ENCODE assay signal across 9 cellular contexts in the genomic region with DNA sequence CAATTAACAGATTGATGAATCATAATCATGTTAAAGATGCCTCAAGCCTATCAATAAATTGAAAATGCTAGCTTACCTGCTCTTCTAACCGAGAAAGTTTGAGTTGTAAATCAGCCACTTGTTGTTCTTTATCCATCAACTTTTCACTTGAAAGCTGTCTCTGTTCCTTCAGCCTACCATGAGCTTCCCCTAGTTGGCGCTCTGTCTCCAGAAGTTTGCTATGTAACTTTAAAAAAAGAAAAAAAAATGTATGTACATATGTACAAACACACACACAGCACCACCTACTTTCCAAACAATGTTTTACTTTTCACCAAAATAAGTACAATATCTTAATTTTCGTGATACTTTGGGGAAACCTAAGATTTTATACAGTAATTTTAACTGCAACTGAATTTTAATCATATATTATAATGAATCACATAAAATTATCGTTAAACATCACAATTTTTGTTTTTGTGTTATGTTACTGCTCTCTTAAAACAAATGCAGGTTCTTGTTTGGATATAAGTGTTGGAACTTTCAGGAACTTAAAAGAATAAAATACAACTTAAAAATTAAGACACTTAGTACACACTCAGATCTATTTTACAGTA.
A peak's percentile ranks its signal among the peaks of the same experiment; 100 is the strongest.
DNase-seq lines count a peak whose midpoint lies in the region; ATAC-seq and TF ChIP-seq lines count a peak whose summit lies in the region.
"Had no signal": no experiment of that assay in that cellular context is flagged by ENCODE, and none has a peak within 500 bp of the region (broad histone marks: within the 10 kb centered on the region; RNA-seq: fewer than 3 reads in every experiment).

No MANE protein-coding gene starts in this region.

- H3K27ac Mint-ChIP-seq in endodermal cell = no peak overlapping the region
- H3K27ac Mint-ChIP-seq: activated naive CD4-positive, alpha-beta T cell treated with anti-CD3 and anti-CD28 coated beads, Interleukin-2, amount 50 U/mL, for 72 hours had no signal

- H2AFZ ChIP-seq in osteoblast (ENCODE audit: low read length) = no peak overlapping the region

- TF ChIP-seq CTCF in endodermal cell (conservative IDR thresholded peaks at IDR 0.05) (peak; percentile 90), osteoblast (IDR thresholded peaks at IDR 0.05; ENCODE audit: extremely low read depth, low read depth, low read length) (peak; percentile 88)

- H3K36me3 ChIP-seq in endodermal cell (ENCODE audit: control insufficient read depth, insufficient read depth, low read length) (peaks cover 68% of the 10 kb centered on the region), osteoblast (ENCODE audit: insufficient read depth, low read length) (peaks cover 41% of the 10 kb centered on the region)

- no peaks in the 10 kb centered on the region for H4K20me1 ChIP-seq in osteoblast (ENCODE audit: insufficient read depth, low read length)

- no peaks in the 10 kb centered on the region for H3K9me3 Mint-ChIP-seq in endodermal cell
- H3K9me3 Mint-ChIP-seq: activated naive CD4-positive, alpha-beta T cell treated with anti-CD3 and anti-CD28 coated beads, Interleukin-2, amount 50 U/mL, for 72 hours had no signal

- in situ Hi-C loops in G401 (cut with HindIII; ENCODE audit: low sequenced_read_pairs) = no loop called here

- peaks cover 3% of the 10 kb centered on the region for H3K79me2 ChIP-seq in osteoblast (ENCODE audit: insufficient read depth, low read length)

- WGBS in endodermal cell (ENCODE audit: insufficient coverage in 1 of 2, insufficient read length in 1 of 2), 2 experiments = 60 to 80% methylated on average over 1 to 2 of the region's 4 CpGs

- no peaks in the 10 kb centered on the region for H3K27me3 ChIP-seq in endodermal cell (ENCODE audit: control insufficient read depth, insufficient read depth, low read length, poor library complexity, severe bottlenecking)
- H3K27me3 ChIP-seq in osteoblast (ENCODE audit: insufficient read depth, low read length) = no peaks in the 10 kb centered on the region

- H3K27ac ChIP-seq in endodermal cell (ENCODE audit: low read depth, low read length) = no peak overlapping the region
- no peak overlapping the region for H3K27ac ChIP-seq in osteoblast (ENCODE audit: low read depth, low read length)

- no peak overlapping the region for H3K4me2 ChIP-seq in osteoblast (ENCODE audit: insufficient read depth, low read length)

- H3K27me3 Mint-ChIP-seq in endodermal cell (ENCODE audit: insufficient read depth) = no peaks in the 10 kb centered on the region

- no peak overlapping the region for H3K4me3 Mint-ChIP-seq in endodermal cell

- H3K4me3 ChIP-seq in endodermal cell (ENCODE audit: low read length) (no peak overlapping the region), osteoblast (ENCODE audit: insufficient read depth, low read length) (no peak overlapping the region)

- DNase-seq in G401 (ENCODE audit: low spot score) = peak; percentile 14
- DNase-seq in HS-5 (ENCODE audit: low read depth) = peak; percentile 20
- DNase-seq in T follicular helper cell (ENCODE audit: low read depth) = peak; percentile 9
- DNase-seq in endodermal cell = peak; percentile 73
- no peak for DNase-seq in osteoblast (ENCODE audit: insufficient read length, low spot score, missing footprints)
- no peak for DNase-seq in NCI-H2196 treated with DMSO at 0.1 percent for 48 hours (lab: John Stamatoyannopoulos, UW; ENCODE audit: unreplicated experiment)

- peaks cover 21% of the 10 kb centered on the region for H3K36me3 Mint-ChIP-seq in endodermal cell (ENCODE audit: low read depth)
- H3K36me3 Mint-ChIP-seq: activated naive CD4-positive, alpha-beta T cell treated with anti-CD3 and anti-CD28 coated beads, Interleukin-2, amount 50 U/mL, for 72 hours had no signal

- ATAC-seq in HG03196 (IDR thresholded peaks at IDR 0.05; ENCODE audit: unreplicated experiment) (no peak), GM18868 (IDR thresholded peaks at IDR 0.05; ENCODE audit: unreplicated experiment) (no peak)
- ATAC-seq: activated naive CD4-positive, alpha-beta T cell treated with anti-CD3 and anti-CD28 coated beads, Interleukin-2, amount 50 U/mL, for 72 hours had no signal

- H3K4me1 ChIP-seq in endodermal cell (ENCODE audit: control insufficient read depth, insufficient read depth, low read length) = no peaks in the 10 kb centered on the region
- H3K4me1 ChIP-seq in osteoblast (ENCODE audit: insufficient read depth, low read length) = no peaks in the 10 kb centered on the region

- H3K9ac ChIP-seq in endodermal cell (ENCODE audit: extremely low read depth, low read length, poor library complexity, severe bottlenecking) = no peak overlapping the region

- H3K4me1 Mint-ChIP-seq in endodermal cell = no peaks in the 10 kb centered on the region

- H3K9me3 ChIP-seq in endodermal cell (ENCODE audit: control insufficient read depth, low read length) = peaks cover 5% of the 10 kb centered on the region
- H3K9me3 ChIP-seq in osteoblast (ENCODE audit: low read depth, low read length) = no peaks in the 10 kb centered on the region

Comparison
In these comparisons a context has a peak if more than half of its experiments do, and no peak if none do; other contexts are left out.
1. DNase-seq: peak in G401 (single experiment), HS-5 (single experiment), T follicular helper cell (single experiment) and endodermal cell (single experiment); none in osteoblast (single experiment) and NCI-H2196 treated with DMSO at 0.1 percent for 48 hours (single experiment).